19 cellular contexts compared by ENCODE assay signal in genomic region chr13:109794095-109794494, GRCh38.
"Had no signal": no experiment of that assay in that cellular context is flagged by ENCODE, and none has a peak within 500 bp of the region (broad histone marks: within the 10 kb centered on the region; RNA-seq: fewer than 3 reads in every experiment).

No MANE protein-coding gene starts in this region.

- H3K27ac Mint-ChIP-seq: activated CD4-positive, alpha-beta memory T cell treated with anti-CD3 and anti-CD28 coated beads, Interleukin-2, amount 10 ng/mL, durations not matched to agents 7 days and 5 days; activated naive CD8-positive, alpha-beta T cell treated with anti-CD3 and anti-CD28 coated beads for 36 hours; dendritic cell treated with granulocyte-macrophage colony-stimulating factor and Interleukin-4, amounts not matched to agents 40 ng/mL and 50 ng/mL, for 4 days had no signal

- H3K4me1 ChIP-seq: foreskin keratinocyte, testis had no signal

- H3K36me3 ChIP-seq: pancreas, stomach had no signal

- H3K36me3 Mint-ChIP-seq: activated naive CD8-positive, alpha-beta T cell treated with anti-CD3 and anti-CD28 coated beads for 36 hours had no signal

- H3K9me3 Mint-ChIP-seq: activated CD4-positive, alpha-beta memory T cell treated with anti-CD3 and anti-CD28 coated beads, Interleukin-2, amount 10 ng/mL, durations not matched to agents 7 days and 5 days; activated naive CD8-positive, alpha-beta T cell treated with anti-CD3 and anti-CD28 coated beads for 36 hours; dendritic cell treated with granulocyte-macrophage colony-stimulating factor and Interleukin-4, amounts not matched to agents 40 ng/mL and 50 ng/mL, for 4 days had no signal

- H3K9me3 ChIP-seq: pancreas, stomach, testis had no signal

- ATAC-seq: foreskin keratinocyte, left cardiac atrium had no signal

- H3K27ac ChIP-seq: foreskin keratinocyte, pancreas, stomach, testis had no signal

- DNase-seq: activated CD4-positive, alpha-beta memory T cell treated with anti-CD3 and anti-CD28 coated beads, Interleukin-2, amount 10 ng/mL, durations not matched to agents 7 days and 5 days; activated CD8-positive, alpha-beta memory T cell treated with anti-CD3 and anti-CD28 coated beads, Interleukin-2, amount 50 U/mL, for 4 hours; activated gamma-delta T cell treated with Interleukin-2 at 50 U/mL for 16 hours; activated naive CD8-positive, alpha-beta T cell treated with anti-CD3 and anti-CD28 coated beads for 36 hours; activated T-cell treated with anti-CD3 and anti-CD28 coated beads, Interleukin-2, amount 50 U/mL, for 48 hours; anterior cingulate cortex; effector memory CD4-positive, alpha-beta T cell; foreskin keratinocyte; head of caudate nucleus; left cardiac atrium; midbrain; pancreas; stimulated activated CD4-positive, alpha-beta T cell treated with anti-CD3 and anti-CD28 coated beads, Interleukin-1b, Interleukin-23, amount 100 ng/mL, for 48 hours; stomach; SW 1271; T-helper 9 cell; testis had no signal

- H3K27me3 ChIP-seq: foreskin keratinocyte, pancreas, testis had no signal

- H3K4me3 Mint-ChIP-seq: activated CD4-positive, alpha-beta memory T cell treated with anti-CD3 and anti-CD28 coated beads, Interleukin-2, amount 10 ng/mL, durations not matched to agents 7 days and 5 days; activated naive CD8-positive, alpha-beta T cell treated with anti-CD3 and anti-CD28 coated beads for 36 hours; dendritic cell treated with granulocyte-macrophage colony-stimulating factor and Interleukin-4, amounts not matched to agents 40 ng/mL and 50 ng/mL, for 4 days had no signal

- H3K4me3 ChIP-seq: lung, pancreas, stomach, testis had no signal
